Comparison of ENCODE assay signal across 19 cellular contexts in genomic region chr15:40767838-40768491, GRCh38. TPM values are rescaled to one million over a fixed set of nuclear protein-coding genes. Genes with fewer than 3 reads are reported as not detected.
DNase-seq lines count a peak whose midpoint lies in the region; ATAC-seq and TF ChIP-seq lines count a peak whose summit lies in the region.
"Had no signal": no experiment of that assay in that cellular context is flagged by ENCODE, and none has a peak within 500 bp of the region (broad histone marks: within the 10 kb centered on the region; RNA-seq: fewer than 3 reads in every experiment).

No MANE protein-coding gene starts in this region.

- CTCF ChIA-PET in HEK293 (lab: Yijun Ruan, JAX) = interaction anchor here (0.7 to 3.7 kb wide), 2 partner anchors 15 to 28 kb away, joined by 3 to 18 read pairs; no protein-coding TSS in a partner anchor

- peak; percentile 87 for DNase-seq in cerebellar cortex (ENCODE audit: low spot score)
- peak; percentile 16 for DNase-seq in natural killer cell treated with Interleukin-12 subunit alpha and Interleukin-12 subunit beta and Interleukin-15 and Interleukin-18, amount 100 ng/mL, for 72 hours (ENCODE audit: low spot score)
- DNase-seq in HCEC 1CT = no peak
- no peak for DNase-seq in heart right ventricle
- DNase-seq in stimulated activated naive CD8-positive, alpha-beta T cell treated with anti-CD3 and anti-CD28 coated beads, Interleukin-15, amount 100 ng/mL, for 72 hours = no peak
- no peak for DNase-seq in GOT3 (lab: John Stamatoyannopoulos, UW)
- DNase-seq: activated CD4-positive, alpha-beta T cell treated with anti-CD3 and anti-CD28 coated beads, Interleukin-2, amount 50 U/mL, for 4 hours; activated T-cell treated with anti-CD3 and anti-CD28 coated beads, Interleukin-2, amount 50 U/mL, for 48 hours; amygdala; heart left ventricle; midbrain; NCI-H146; pancreas; stimulated activated naive CD4-positive, alpha-beta T cell treated with Interleukin-2 at 50 U/mL for 16 hours had no signal

- TF ChIP-seq CTCF in HEK293 (tag by site-specific recombination; IDR thresholded peaks at IDR 0.05) (no peak), heart right ventricle (IDR thresholded peaks at IDR 0.05) (no peak)

- H3K4me1 ChIP-seq in BLaER1 (peaks cover 99% of the 10 kb centered on the region), HEK293 (ENCODE audit: control insufficient read depth, insufficient read depth, low read length) (peaks cover 28% of the 10 kb centered on the region), heart right ventricle (peaks cover 0 to 50% (median 31%) of the 10 kb centered on the region in 9 donors)

- no peak for ATAC-seq in natural killer cell treated with Interleukin-12 subunit alpha and Interleukin-12 subunit beta and Interleukin-15 and Interleukin-18, amount 100 ng/mL, for 72 hours
- no peak for ATAC-seq in heart right ventricle
- ATAC-seq in stimulated activated naive CD8-positive, alpha-beta T cell treated with anti-CD3 and anti-CD28 coated beads, Interleukin-15, amount 100 ng/mL, for 72 hours = no peak
- ATAC-seq: heart left ventricle, pancreas had no signal

- H3K9me3 Mint-ChIP-seq in natural killer cell treated with Interleukin-12 subunit alpha and Interleukin-12 subunit beta and Interleukin-15 and Interleukin-18, amount 100 ng/mL, for 72 hours = no peaks in the 10 kb centered on the region
- no peaks in the 10 kb centered on the region for H3K9me3 Mint-ChIP-seq in stimulated activated naive CD8-positive, alpha-beta T cell treated with anti-CD3 and anti-CD28 coated beads, Interleukin-15, amount 100 ng/mL, for 72 hours
- H3K9me3 Mint-ChIP-seq: dendritic cell treated with granulocyte-macrophage colony-stimulating factor and Interleukin-4, amounts not matched to agents 40 ng/mL and 50 ng/mL, for 4 days had no signal

- peak overlapping the region; percentile 99 for H3K4me2 ChIP-seq in BLaER1
- H3K4me2 ChIP-seq: smooth muscle cell had no signal

- H4K20me1 ChIP-seq in BLaER1 = peaks cover 67% of the 10 kb centered on the region; the same call in 1 of the 2 replicates

- peak overlapping the region; percentile 59 for H3K4me3 ChIP-seq in BLaER1
- no peak overlapping the region for H3K4me3 ChIP-seq in HEK293 (ENCODE audit: low read depth, low read length)
- H3K4me3 ChIP-seq in heart right ventricle = no peak overlapping the region
- H3K4me3 ChIP-seq: heart left ventricle, pancreas, SK-N-MC, smooth muscle cell had no signal

- H3K9me3 ChIP-seq in BLaER1 (no peaks in the 10 kb centered on the region), HEK293 (ENCODE audit: control insufficient read depth, insufficient read depth, low read depth, low read length) (no peaks in the 10 kb centered on the region), heart right ventricle (no peaks in the 10 kb centered on the region)
- H3K9me3 ChIP-seq: heart left ventricle, pancreas had no signal

- H3K4me1 Mint-ChIP-seq in natural killer cell treated with Interleukin-12 subunit alpha and Interleukin-12 subunit beta and Interleukin-15 and Interleukin-18, amount 100 ng/mL, for 72 hours (ENCODE audit: low read depth in 2 of 2) = peaks cover 30 to 36% of the 10 kb centered on the region in 2 donors
- H3K4me1 Mint-ChIP-seq in stimulated activated naive CD8-positive, alpha-beta T cell treated with anti-CD3 and anti-CD28 coated beads, Interleukin-15, amount 100 ng/mL, for 72 hours = peaks cover 83% of the 10 kb centered on the region

- no peaks in the 10 kb centered on the region for H3K36me3 Mint-ChIP-seq in natural killer cell treated with Interleukin-12 subunit alpha and Interleukin-12 subunit beta and Interleukin-15 and Interleukin-18, amount 100 ng/mL, for 72 hours

- peak overlapping the region; percentile 95 for H3K27ac ChIP-seq in BLaER1
- H3K27ac ChIP-seq in HEK293 (ENCODE audit: extremely low read depth, low read depth, low read length) = peak overlapping the region; percentile 11; the same call in 1 of the 2 replicates
- H3K27ac ChIP-seq in heart right ventricle = peak overlapping the region in 1 of 10 donors; percentile 31
- H3K27ac ChIP-seq: SK-N-MC had no signal

- intact Hi-C loops in heart right ventricle (cut with DNase I) = no loop called here

- H3K27me3 ChIP-seq in BLaER1 = peaks cover 7% of the 10 kb centered on the region; the same call in 1 of the 2 replicates
- H3K27me3 ChIP-seq in heart right ventricle = no peaks in the 10 kb centered on the region
- H3K27me3 ChIP-seq: heart left ventricle, pancreas had no signal

- 91 to 92% methylated on average over 29 of the region's 29 CpGs for WGBS in heart right ventricle, 2 donors

- H3K4me3 Mint-ChIP-seq in natural killer cell treated with Interleukin-12 subunit alpha and Interleukin-12 subunit beta and Interleukin-15 and Interleukin-18, amount 100 ng/mL, for 72 hours = no peak overlapping the region
- H3K4me3 Mint-ChIP-seq in stimulated activated naive CD8-positive, alpha-beta T cell treated with anti-CD3 and anti-CD28 coated beads, Interleukin-15, amount 100 ng/mL, for 72 hours = peak overlapping the region in 1 of 2 donors; percentile 74

- POLR2A ChIA-PET in HEK293 (lab: Yijun Ruan, JAX) = no interaction called here

- peak overlapping the region in 1 of 2 donors; percentile 89 for H3K27ac Mint-ChIP-seq in natural killer cell treated with Interleukin-12 subunit alpha and Interleukin-12 subunit beta and Interleukin-15 and Interleukin-18, amount 100 ng/mL, for 72 hours
- peak overlapping the region in 1 of 2 donors; percentile 95 for H3K27ac Mint-ChIP-seq in stimulated activated naive CD8-positive, alpha-beta T cell treated with anti-CD3 and anti-CD28 coated beads, Interleukin-15, amount 100 ng/mL, for 72 hours

- H3K27me3 Mint-ChIP-seq in natural killer cell treated with Interleukin-12 subunit alpha and Interleukin-12 subunit beta and Interleukin-15 and Interleukin-18, amount 100 ng/mL, for 72 hours = no peaks in the 10 kb centered on the region
- H3K27me3 Mint-ChIP-seq in stimulated activated naive CD8-positive, alpha-beta T cell treated with anti-CD3 and anti-CD28 coated beads, Interleukin-15, amount 100 ng/mL, for 72 hours = no peaks in the 10 kb centered on the region

- H3K36me3 ChIP-seq in BLaER1 (peaks cover 12% of the 10 kb centered on the region; the same call in 1 of the 2 replicates), HEK293 (ENCODE audit: control insufficient read depth in 2 of 2, insufficient read depth in 1 of 2, low read length in 2 of 2) (peaks cover 0 to 13% of the 10 kb centered on the region in 2 experiments; a peak in 1 of 3 replicates), heart right ventricle (peaks cover 0 to 51% (median 8%) of the 10 kb centered on the region in 9 donors)
- H3K36me3 ChIP-seq: pancreas had no signal

- peak overlapping the region; percentile 80; the same call in 1 of the 2 replicates for H3K9ac ChIP-seq in BLaER1

TF ChIP-seq in HEK293, 187 proteins besides CTCF, POLR2A, EP300 and RAD21 (continues in another document):
- TF ChIP-seq ZNF398 (tag by site-specific recombination; IDR thresholded peaks at IDR 0.05) (no peak), MEIS1 (CRISPR knock-in tag; IDR thresholded peaks at IDR 0.05; ENCODE audit: borderline replicate concordance) (no peak)

RNA-seq across cellular contexts. Expression of gene C15orf62, which starts 1.8 kb away (rescaled TPM):
- total RNA-seq in natural killer cell treated with Interleukin-12 subunit alpha and Interleukin-12 subunit beta and Interleukin-15 and Interleukin-18, amount 100 ng/mL, for 72 hours = under 1 TPM; 0.12 to 0.22 TPM
- under 1 TPM in 3 of 10 donors, not detected in 7; 0.10 to 0.32 (median 0.31) TPM for total RNA-seq in heart right ventricle
- under 1 TPM; 0.12 to 0.15 TPM for polyA plus RNA-seq in heart right ventricle

RNA-seq across cellular contexts. Expression of gene GCHFR, which starts 4.1 kb away (rescaled TPM):
- 10 to 100 TPM in 1 of 2 donors, 1 to 10 TPM in 1; 9.1 to 14.4 TPM for total RNA-seq in natural killer cell treated with Interleukin-12 subunit alpha and Interleukin-12 subunit beta and Interleukin-15 and Interleukin-18, amount 100 ng/mL, for 72 hours
- 1 to 10 TPM; 2.2 to 9.1 (median 3.7) TPM for total RNA-seq in heart right ventricle
- polyA plus RNA-seq in heart right ventricle = 10 to 100 TPM in 1 of 2 donors, 1 to 10 TPM in 1; 5.8 to 10.8 TPM

RNA-seq across cellular contexts. Expression of gene RMDN3, which starts 12.9 kb away (rescaled TPM):
- total RNA-seq in natural killer cell treated with Interleukin-12 subunit alpha and Interleukin-12 subunit beta and Interleukin-15 and Interleukin-18, amount 100 ng/mL, for 72 hours = 10 to 100 TPM; 35.9 to 72.6 TPM
- total RNA-seq in heart right ventricle = 10 to 100 TPM; 12.2 to 20.9 (median 17.6) TPM
- 10 to 100 TPM; 16.2 to 21.7 TPM for polyA plus RNA-seq in heart right ventricle

RNA-seq across cellular contexts. Expression of gene ZFYVE19, which starts 38.9 kb away (rescaled TPM):
- total RNA-seq in natural killer cell treated with Interleukin-12 subunit alpha and Interleukin-12 subunit beta and Interleukin-15 and Interleukin-18, amount 100 ng/mL, for 72 hours = 10 to 100 TPM; 17.2 to 39.1 TPM
- 10 to 100 TPM; 14.2 to 29.2 (median 18.2) TPM for total RNA-seq in heart right ventricle
- 10 to 100 TPM; 11.9 to 18.1 TPM for polyA plus RNA-seq in heart right ventricle

RNA-seq across cellular contexts. Expression of gene DNAJC17, which starts 39.3 kb away (rescaled TPM):
- 10 to 100 TPM; 40.4 to 62.6 TPM for total RNA-seq in natural killer cell treated with Interleukin-12 subunit alpha and Interleukin-12 subunit beta and Interleukin-15 and Interleukin-18, amount 100 ng/mL, for 72 hours
- 10 to 100 TPM in 9 of 10 donors, 1 to 10 TPM in 1; 9.9 to 17.7 (median 14.7) TPM for total RNA-seq in heart right ventricle
- polyA plus RNA-seq in heart right ventricle = 10 to 100 TPM; 34.5 to 62.1 TPM

Comparison
In these comparisons a context has a peak if more than half of its experiments do, and no peak if none do; other contexts are left out.
1. DNase-seq: peak in cerebellar cortex (single experiment) and natural killer cell treated with Interleukin-12 subunit alpha and Interleukin-12 subunit beta and Interleukin-15 and Interleukin-18, amount 100 ng/mL, for 72 hours (single experiment); none in HCEC 1CT (single experiment), heart right ventricle (0 of 2), stimulated activated naive CD8-positive, alpha-beta T cell treated with anti-CD3 and anti-CD28 coated beads, Interleukin-15, amount 100 ng/mL, for 72 hours (0 of 2) and GOT3 (single experiment).